In genomic region chr14:105532111-105532623, GRCh38 we compare ENCODE assay signal across 14 cellular contexts.
"Had no signal": no experiment of that assay in that cellular context is flagged by ENCODE, and none has a peak within 500 bp of the region (broad histone marks: within the 10 kb centered on the region; RNA-seq: fewer than 3 reads in every experiment).

No MANE protein-coding gene starts in this region.

- H3K9me3 Mint-ChIP-seq: activated T-cell treated with anti-CD3 and anti-CD28 coated beads, Interleukin-2, amount 50 U/mL, for 24 hours; nephron; T-cell had no signal

- H3K36me3 ChIP-seq: ovary, thyroid gland, uterus had no signal

- H3K27ac Mint-ChIP-seq: activated CD8-positive, alpha-beta memory T cell treated with anti-CD3 and anti-CD28 coated beads, Interleukin-2, amount 10 ng/mL, durations not matched to agents 7 days and 5 days; activated T-cell treated with anti-CD3 and anti-CD28 coated beads, Interleukin-2, amount 50 U/mL, for 24 hours; T-cell had no signal

- H3K4me3 ChIP-seq: esophagus muscularis mucosa, ovary, thyroid gland, uterus had no signal

- DNase-seq: activated CD4-positive, alpha-beta T cell treated with anti-CD3 and anti-CD28 coated beads for 48 hours; activated CD8-positive, alpha-beta memory T cell treated with anti-CD3 and anti-CD28 coated beads, Interleukin-2, amount 10 ng/mL, durations not matched to agents 7 days and 5 days; activated gamma-delta T cell; activated T-cell treated with anti-CD3 and anti-CD28 coated beads, Interleukin-2, amount 50 U/mL, for 24 hours; left cardiac atrium; mammary epithelial cell; ovary; stimulated activated CD4-positive, alpha-beta T cell treated with anti-CD3 and anti-CD28 coated beads, Interleukin-4, amount 100 ng/mL, for 1 hour; stimulated activated CD8-positive, alpha-beta memory T cell treated with anti-CD3 and anti-CD28 coated beads, Interleukin-4, amount 100 ng/mL, for 48 hours; T-cell; thyroid gland; uterus had no signal

- H3K36me3 Mint-ChIP-seq: activated CD8-positive, alpha-beta memory T cell treated with anti-CD3 and anti-CD28 coated beads, Interleukin-2, amount 10 ng/mL, durations not matched to agents 7 days and 5 days; T-cell had no signal

- H3K27me3 Mint-ChIP-seq: activated CD8-positive, alpha-beta memory T cell treated with anti-CD3 and anti-CD28 coated beads, Interleukin-2, amount 10 ng/mL, durations not matched to agents 7 days and 5 days had no signal

- H3K4me3 Mint-ChIP-seq: activated CD8-positive, alpha-beta memory T cell treated with anti-CD3 and anti-CD28 coated beads, Interleukin-2, amount 10 ng/mL, durations not matched to agents 7 days and 5 days; activated T-cell treated with anti-CD3 and anti-CD28 coated beads, Interleukin-2, amount 50 U/mL, for 24 hours had no signal

- H3K27ac ChIP-seq: esophagus muscularis mucosa, ovary, thyroid gland, uterus had no signal

- H3K9me3 ChIP-seq: esophagus muscularis mucosa, ovary, thyroid gland, uterus had no signal

- ATAC-seq: activated CD8-positive, alpha-beta memory T cell treated with anti-CD3 and anti-CD28 coated beads, Interleukin-2, amount 10 ng/mL, durations not matched to agents 7 days and 5 days; left cardiac atrium; T-cell had no signal

- H3K27me3 ChIP-seq: ovary, thyroid gland, uterus had no signal
